In genomic region chr2:232320038-232320790, GRCh38 we compare ENCODE assay signal across 18 cellular contexts. TPM values are rescaled to one million over a fixed set of nuclear protein-coding genes. Genes with fewer than 3 reads are reported as not detected.
A peak's percentile ranks its signal among the peaks of the same experiment; 100 is the strongest.
DNase-seq lines count a peak whose midpoint lies in the region; ATAC-seq and TF ChIP-seq lines count a peak whose summit lies in the region.
"Had no signal": no experiment of that assay in that cellular context is flagged by ENCODE, and none has a peak within 500 bp of the region (broad histone marks: within the 10 kb centered on the region; RNA-seq: fewer than 3 reads in every experiment).

No MANE protein-coding gene starts in this region.

- H3K36me3 ChIP-seq in sigmoid colon: no peaks in the 10 kb centered on the region
- H3K36me3 ChIP-seq: ascending aorta, BE2C had no signal

- H3K27me3 Mint-ChIP-seq in stimulated activated naive CD8-positive, alpha-beta T cell treated with anti-CD3 and anti-CD28 coated beads, Interleukin-15, Interleukin-2, amounts not matched to agents 100 ng/mL and 50 ng/mL, for 24 hours: no peaks in the 10 kb centered on the region
- H3K27me3 Mint-ChIP-seq in activated CD8-positive, alpha-beta T cell treated with anti-CD3 and anti-CD28 coated beads for 36 hours: no peaks in the 10 kb centered on the region
- H3K27me3 Mint-ChIP-seq: stimulated activated naive B cell treated with anti-CD40 and anti-IgM and Interleukin-4, amounts not matched to agents 10 μg/mL and 1 μg/mL and 100 μg/mL, for 72 hours had no signal

- intact Hi-C loops in activated CD8-positive, alpha-beta T cell treated with anti-CD3 and anti-CD28 coated beads for 36 hours (cut with micrococcal nuclease): loop anchor here (10.0 kb wide), 1 partner anchor 185 kb away; no protein-coding TSS in a partner anchor
- intact Hi-C loops in sigmoid colon (cut with DNase I): loop anchor here (10.0 kb wide), 1 partner anchor 175 kb away; no protein-coding TSS in a partner anchor

- TF ChIP-seq CTCF in activated CD8-positive, alpha-beta T cell treated with anti-CD3 and anti-CD28 coated beads for 36 hours (IDR thresholded peaks at IDR 0.05): no peak
- TF ChIP-seq CTCF in fibroblast of the aortic adventitia (IDR thresholded peaks at IDR 0.05; ENCODE audit: insufficient read depth, low read length): no peak
- TF ChIP-seq CTCF in sigmoid colon (IDR thresholded peaks at IDR 0.05): no peak

- TF ChIP-seq POLR2A in sigmoid colon (IDR thresholded peaks at IDR 0.05): no peak

- CTCF ChIA-PET in activated CD8-positive, alpha-beta T cell treated with anti-CD3 and anti-CD28 coated beads for 36 hours (lab: Charles Lee): interaction anchor here (0.8 to 4.0 kb wide), 6 partner anchors 10 to 420 kb away, joined by 3 to 22 read pairs (median 6); no protein-coding TSS in a partner anchor

- no peaks in the 10 kb centered on the region for H3K9me3 ChIP-seq in sigmoid colon
- H3K9me3 ChIP-seq: ascending aorta, BE2C had no signal

- H3K9me3 Mint-ChIP-seq in stimulated activated naive CD8-positive, alpha-beta T cell treated with anti-CD3 and anti-CD28 coated beads, Interleukin-15, Interleukin-2, amounts not matched to agents 100 ng/mL and 50 ng/mL, for 24 hours: no peaks in the 10 kb centered on the region
- no peaks in the 10 kb centered on the region for H3K9me3 Mint-ChIP-seq in activated CD8-positive, alpha-beta T cell treated with anti-CD3 and anti-CD28 coated beads for 36 hours
- H3K9me3 Mint-ChIP-seq: stimulated activated naive B cell treated with anti-CD40 and anti-IgM and Interleukin-4, amounts not matched to agents 10 μg/mL and 1 μg/mL and 100 μg/mL, for 72 hours had no signal

- H3K27ac ChIP-seq in sigmoid colon: no peak overlapping the region
- H3K27ac ChIP-seq: ascending aorta had no signal

- H3K4me1 ChIP-seq in sigmoid colon: peaks cover 0 to 5% (median 2%) of the 10 kb centered on the region in 4 donors
- H3K4me1 ChIP-seq: ascending aorta had no signal

- H3K27ac Mint-ChIP-seq in stimulated activated naive CD8-positive, alpha-beta T cell treated with anti-CD3 and anti-CD28 coated beads, Interleukin-15, Interleukin-2, amounts not matched to agents 100 ng/mL and 50 ng/mL, for 24 hours: peak overlapping the region; percentile 58
- H3K27ac Mint-ChIP-seq in activated CD8-positive, alpha-beta T cell treated with anti-CD3 and anti-CD28 coated beads for 36 hours: peak overlapping the region; percentile 94
- H3K27ac Mint-ChIP-seq: stimulated activated naive B cell treated with anti-CD40 and anti-IgM and Interleukin-4, amounts not matched to agents 10 μg/mL and 1 μg/mL and 100 μg/mL, for 72 hours had no signal

- POLR2A ChIA-PET in activated CD8-positive, alpha-beta T cell treated with anti-CD3 and anti-CD28 coated beads for 36 hours (lab: Charles Lee): interaction anchor here (0.5 to 1.0 kb wide), 2 partner anchors 418 to 613 kb away, joined by 3 to 4 read pairs; no protein-coding TSS in a partner anchor

- H3K4me3 ChIP-seq in fibroblast of the aortic adventitia (ENCODE audit: low read depth, low read length): no peak overlapping the region
- no peak overlapping the region for H3K4me3 ChIP-seq in sigmoid colon
- H3K4me3 ChIP-seq: ascending aorta, GM12878 had no signal

- no peak for DNase-seq in stimulated activated naive CD8-positive, alpha-beta T cell treated with anti-CD3 and anti-CD28 coated beads, Interleukin-15, Interleukin-2, amounts not matched to agents 100 U/mL and 50 U/mL, for 24 hours
- DNase-seq in activated CD8-positive, alpha-beta T cell treated with anti-CD3 and anti-CD28 coated beads for 36 hours: peak; percentile 43
- peak; percentile 12 for DNase-seq in fibroblast of the aortic adventitia (ENCODE audit: low read depth)
- no peak for DNase-seq in sigmoid colon
- DNase-seq in GM03348 (ENCODE audit: low spot score): no peak
- DNase-seq: BE2C; NCI-H1436 treated with DMSO at 0.1 percent for 48 hours; NCI-H524; stimulated activated CD4-positive, alpha-beta T cell treated with anti-CD3 and anti-CD28 coated beads, Interleukin-4, amount 100 ng/mL, for 4 hours; stimulated activated naive B cell treated with anti-CD40 and anti-IgM and Interleukin-4, amounts not matched to agents 10 μg/mL and 1 μg/mL and 100 μg/mL, for 72 hours had no signal

- H3K27me3 ChIP-seq in sigmoid colon: no peaks in the 10 kb centered on the region
- H3K27me3 ChIP-seq: ascending aorta, BE2C had no signal

- ATAC-seq in stimulated activated naive CD8-positive, alpha-beta T cell treated with anti-CD3 and anti-CD28 coated beads, Interleukin-15, Interleukin-2, amounts not matched to agents 100 U/mL and 50 U/mL, for 24 hours: no peak
- ATAC-seq in activated CD8-positive, alpha-beta T cell treated with anti-CD3 and anti-CD28 coated beads for 36 hours: no peak
- ATAC-seq in GM18502 (IDR thresholded peaks at IDR 0.05; ENCODE audit: poor library complexity, unreplicated experiment) (no peak), GM18858 (IDR thresholded peaks at IDR 0.05; ENCODE audit: unreplicated experiment) (no peak)
- ATAC-seq: GM12878; stimulated activated naive B cell treated with anti-CD40 and anti-IgM and Interleukin-4, amounts not matched to agents 10 μg/mL and 1 μg/mL and 100 μg/mL, for 72 hours had no signal

- no peak for TF ChIP-seq EP300 in sigmoid colon (IDR thresholded peaks at IDR 0.05)

- H3K4me1 Mint-ChIP-seq in stimulated activated naive CD8-positive, alpha-beta T cell treated with anti-CD3 and anti-CD28 coated beads, Interleukin-15, Interleukin-2, amounts not matched to agents 100 ng/mL and 50 ng/mL, for 24 hours (ENCODE audit: low read depth): peaks cover 80% of the 10 kb centered on the region
- peaks cover 80% of the 10 kb centered on the region for H3K4me1 Mint-ChIP-seq in activated CD8-positive, alpha-beta T cell treated with anti-CD3 and anti-CD28 coated beads for 36 hours (ENCODE audit: low read depth)

- no peak overlapping the region for H3K4me3 Mint-ChIP-seq in stimulated activated naive CD8-positive, alpha-beta T cell treated with anti-CD3 and anti-CD28 coated beads, Interleukin-15, Interleukin-2, amounts not matched to agents 100 ng/mL and 50 ng/mL, for 24 hours
- peak overlapping the region; percentile 69 for H3K4me3 Mint-ChIP-seq in activated CD8-positive, alpha-beta T cell treated with anti-CD3 and anti-CD28 coated beads for 36 hours
- H3K4me3 Mint-ChIP-seq: stimulated activated naive B cell treated with anti-CD40 and anti-IgM and Interleukin-4, amounts not matched to agents 10 μg/mL and 1 μg/mL and 100 μg/mL, for 72 hours had no signal

- H3K36me3 Mint-ChIP-seq in stimulated activated naive CD8-positive, alpha-beta T cell treated with anti-CD3 and anti-CD28 coated beads, Interleukin-15, Interleukin-2, amounts not matched to agents 100 ng/mL and 50 ng/mL, for 24 hours (ENCODE audit: low read depth): no peaks in the 10 kb centered on the region
- H3K36me3 Mint-ChIP-seq in activated CD8-positive, alpha-beta T cell treated with anti-CD3 and anti-CD28 coated beads for 36 hours (ENCODE audit: low read depth): peaks cover 12% of the 10 kb centered on the region

- 15 to 50% methylated on average over 7 of the region's 7 CpGs for whole genome bisulfite sequencing in sigmoid colon, 2 donors

RNA-seq across cellular contexts. Expression of gene ALPP, which starts 58.3 kb away (rescaled TPM):
- not detected for total RNA-seq in activated CD8-positive, alpha-beta T cell treated with anti-CD3 and anti-CD28 coated beads for 36 hours
- not detected in 2 replicates for total RNA-seq in fibroblast of the aortic adventitia (ENCODE audit: low replicate concordance)
- not detected for total RNA-seq in sigmoid colon
- under 1 TPM in 1 of 3 donors, not detected in 2; 0.03 TPM for polyA plus RNA-seq in sigmoid colon
- total RNA-seq: ascending aorta, Daoy, frontal cortex, GM12878, mucosa of gallbladder had no signal

Comparison
In these comparisons a context has a peak if more than half of its experiments do, and no peak if none do; other contexts are left out.
1. DNase-seq: peak in activated CD8-positive, alpha-beta T cell treated with anti-CD3 and anti-CD28 coated beads for 36 hours (single experiment) and fibroblast of the aortic adventitia (single experiment); none in stimulated activated naive CD8-positive, alpha-beta T cell treated with anti-CD3 and anti-CD28 coated beads, Interleukin-15, Interleukin-2, amounts not matched to agents 100 U/mL and 50 U/mL, for 24 hours (single experiment), sigmoid colon (single experiment) and GM03348 (single experiment).